8 cellular contexts compared by ENCODE assay signal in the genomic region with DNA sequence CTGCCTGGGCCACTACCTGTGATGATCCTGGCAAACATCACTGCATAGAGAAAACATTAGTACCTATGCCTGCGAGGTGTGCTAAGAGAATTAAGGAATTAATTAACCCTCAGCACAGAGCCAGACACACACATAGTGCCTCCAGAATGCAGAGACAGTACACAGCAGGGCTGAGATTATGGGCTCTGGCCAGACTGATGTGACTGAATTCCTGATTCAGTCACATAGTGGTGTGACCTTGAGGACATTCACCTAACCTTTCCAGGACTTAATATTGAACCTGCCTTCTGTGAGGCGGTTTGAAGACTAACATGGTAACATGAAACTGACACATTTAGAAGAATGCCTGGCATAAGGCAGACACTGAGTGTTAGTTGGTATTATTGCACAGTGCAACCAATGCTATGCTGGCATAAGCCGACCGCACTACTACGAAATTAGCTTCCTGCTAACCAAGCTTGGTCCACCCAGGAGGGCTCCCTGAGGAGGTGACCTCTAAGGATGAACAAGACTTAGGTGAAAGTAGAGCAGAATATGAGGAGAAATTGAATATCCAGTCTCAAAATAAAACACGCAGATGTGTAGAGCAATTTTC. TPM values are rescaled to one million over a fixed set of nuclear protein-coding genes. Genes with fewer than 3 reads are reported as not detected.
DNase-seq lines count a peak whose midpoint lies in the region; ATAC-seq and TF ChIP-seq lines count a peak whose summit lies in the region.

No MANE protein-coding gene starts in this region.

- no peak overlapping the region for H3K27ac Mint-ChIP-seq in activated CD4-positive, alpha-beta memory T cell treated with anti-CD3 and anti-CD28 coated beads, Interleukin-2, amount 10 ng/mL, durations not matched to agents 7 days and 5 days

- H3K4me3 ChIP-seq in MM.1S (ENCODE audit: low read length) (no peak overlapping the region; the same call in 1 of the 2 replicates), brain microvascular endothelial cell (ENCODE audit: low read depth, low read length) (no peak overlapping the region), right lobe of liver (no peak overlapping the region)

- H3K4me1 ChIP-seq in MM.1S (ENCODE audit: low read length): peaks cover 58% of the 10 kb centered on the region
- peaks cover 0 to 28% (median 14%) of the 10 kb centered on the region in 4 donors for H3K4me1 ChIP-seq in right lobe of liver

- H3K4me2 ChIP-seq in MM.1S (ENCODE audit: low read depth, low read length): peak overlapping the region; percentile 63

- no peaks in the 10 kb centered on the region for H3K9me3 Mint-ChIP-seq in activated CD4-positive, alpha-beta memory T cell treated with anti-CD3 and anti-CD28 coated beads, Interleukin-2, amount 10 ng/mL, durations not matched to agents 7 days and 5 days

- WGBS in right lobe of liver (ENCODE audit: insufficient coverage, low coverage, low lambda C conversion rate, missing lambda C conversion rate): 29% methylated on average over 5 of the region's 6 CpGs

- DNase-seq in MM.1S: no peak
- no peak for DNase-seq in brain microvascular endothelial cell
- no peak for DNase-seq in right lobe of liver
- no peak for DNase-seq in substantia nigra (lab: John Stamatoyannopoulos, UW)
- no peak for DNase-seq in activated CD4-positive, alpha-beta memory T cell treated with anti-CD3 and anti-CD28 coated beads, Interleukin-2, amount 10 ng/mL, durations not matched to agents 7 days and 5 days
- no peak for DNase-seq in amygdala (lab: John Stamatoyannopoulos, UW)
- DNase-seq in SHP77 (lab: John Stamatoyannopoulos, UW): no peak
- DNase-seq in HuH-7 (ENCODE audit: low spot score): no peak

- no peak overlapping the region for H3K4me3 Mint-ChIP-seq in activated CD4-positive, alpha-beta memory T cell treated with anti-CD3 and anti-CD28 coated beads, Interleukin-2, amount 10 ng/mL, durations not matched to agents 7 days and 5 days

- H3K27me3 ChIP-seq in MM.1S (replicated peaks; ENCODE audit: insufficient read depth, low read length): no peaks in the 10 kb centered on the region
- H3K27me3 ChIP-seq in brain microvascular endothelial cell (replicated peaks): no peaks in the 10 kb centered on the region
- H3K27me3 ChIP-seq in right lobe of liver: no peaks in the 10 kb centered on the region

- peaks cover 86% of the 10 kb centered on the region for H3K79me2 ChIP-seq in MM.1S (ENCODE audit: low read length)

- CTCF ChIA-PET in activated CD4-positive, alpha-beta memory T cell treated with anti-CD3 and anti-CD28 coated beads, Interleukin-2, amount 10 ng/mL, durations not matched to agents 7 days and 5 days (lab: Charles Lee): interaction anchor here (0.6 to 11.6 kb wide), 29 partner anchors 16 to 427 kb away, joined by 3 to 167 read pairs (median 7); a partner anchor contains a TSS

- POLR2A ChIA-PET in activated CD4-positive, alpha-beta memory T cell treated with anti-CD3 and anti-CD28 coated beads, Interleukin-2, amount 10 ng/mL, durations not matched to agents 7 days and 5 days (lab: Charles Lee): interaction anchor here (1.5 to 4.5 kb wide), 5 partner anchors 14 to 137 kb away, joined by 3 to 57 read pairs (median 15); a partner anchor contains a TSS

- no peak for TF ChIP-seq CTCF in MM.1S (IDR thresholded peaks at IDR 0.05; ENCODE audit: low read length)
- no peak for TF ChIP-seq CTCF in brain microvascular endothelial cell (IDR thresholded peaks at IDR 0.05; ENCODE audit: low read depth, low read length, missing control alignments)
- TF ChIP-seq CTCF in right lobe of liver (IDR thresholded peaks at IDR 0.05): no peak

- ATAC-seq in right lobe of liver: peak; percentile 56 to 68 (median 64)

- no peak for TF ChIP-seq POLR2A in right lobe of liver (IDR thresholded peaks at IDR 0.05)

- no peaks in the 10 kb centered on the region for H3K36me3 Mint-ChIP-seq in activated CD4-positive, alpha-beta memory T cell treated with anti-CD3 and anti-CD28 coated beads, Interleukin-2, amount 10 ng/mL, durations not matched to agents 7 days and 5 days (ENCODE audit: low read depth)

- H3K9me3 ChIP-seq in MM.1S (replicated peaks; ENCODE audit: insufficient read depth, low read length) (no peaks in the 10 kb centered on the region), right lobe of liver (no peaks in the 10 kb centered on the region)

- H4K20me1 ChIP-seq in MM.1S (ENCODE audit: insufficient read depth, low read length): no peaks in the 10 kb centered on the region

- H3K9ac ChIP-seq in MM.1S (ENCODE audit: low read length): peak overlapping the region; percentile 42

- H2AFZ ChIP-seq in MM.1S (ENCODE audit: low read length): no peak overlapping the region

- intact Hi-C loops in right lobe of liver (cut with DNase I): loop anchor here in 1 of 2 donors (5.0 kb wide), 1 partner anchor 137 kb away; no protein-coding TSS in a partner anchor

- H3K9me2 ChIP-seq in MM.1S (replicated peaks; ENCODE audit: insufficient read depth, low read length): no peaks in the 10 kb centered on the region

- H3K27me3 Mint-ChIP-seq in activated CD4-positive, alpha-beta memory T cell treated with anti-CD3 and anti-CD28 coated beads, Interleukin-2, amount 10 ng/mL, durations not matched to agents 7 days and 5 days: no peaks in the 10 kb centered on the region

- H3F3A ChIP-seq in MM.1S (ENCODE audit: insufficient read depth, low read length): peaks cover 50% of the 10 kb centered on the region

- H3K4me1 Mint-ChIP-seq in activated CD4-positive, alpha-beta memory T cell treated with anti-CD3 and anti-CD28 coated beads, Interleukin-2, amount 10 ng/mL, durations not matched to agents 7 days and 5 days: peaks cover 16% of the 10 kb centered on the region

- no peaks in the 10 kb centered on the region for H3K36me3 ChIP-seq in MM.1S (replicated peaks; ENCODE audit: insufficient read depth, low read length)
- H3K36me3 ChIP-seq in brain microvascular endothelial cell (replicated peaks): peaks cover 9% of the 10 kb centered on the region
- H3K36me3 ChIP-seq in right lobe of liver: no peaks in the 10 kb centered on the region

- H3K27ac ChIP-seq in MM.1S (ENCODE audit: low read length): peak overlapping the region; percentile 79
- H3K27ac ChIP-seq in brain microvascular endothelial cell: peak overlapping the region; percentile 45
- H3K27ac ChIP-seq in right lobe of liver: peak overlapping the region; percentile 45 to 76 (median 75)
- H3K27ac ChIP-seq in substantia nigra (ENCODE audit: low read depth, low read length, poor library complexity, severe bottlenecking): peak overlapping the region; percentile 60

- in situ Hi-C loops in brain microvascular endothelial cell (cut with HindIII; ENCODE audit: low pct_ligation_motif_present, low sequenced_read_pairs): no loop called here

RNA-seq across cellular contexts. Expression of a gene that starts 32.0 kb away (rescaled TPM):
- total RNA-seq in right lobe of liver: 1 to 10 TPM; 1.5 to 6.0 (median 3.1) TPM
- 100 to 1,000 TPM; 289 to 301 TPM for total RNA-seq in activated CD4-positive, alpha-beta memory T cell treated with anti-CD3 and anti-CD28 coated beads, Interleukin-2, amount 10 ng/mL, durations not matched to agents 7 days and 5 days

Comparison
In these comparisons a context has a peak if more than half of its experiments do, and no peak if none do; other contexts are left out.
1. RNA of a gene that starts 32.0 kb away (total RNA-seq): 289 to 301 TPM in activated CD4-positive, alpha-beta memory T cell treated with anti-CD3 and anti-CD28 coated beads, Interleukin-2, amount 10 ng/mL, durations not matched to agents 7 days and 5 days; 1.5 to 6.0 TPM in right lobe of liver; every median in the first group is over 10 times any median in the second.
2. Peak in every context shown above with its lines, with median percentiles within 50 percentile points of each other: H3K27ac ChIP-seq.